In the genomic region with DNA sequence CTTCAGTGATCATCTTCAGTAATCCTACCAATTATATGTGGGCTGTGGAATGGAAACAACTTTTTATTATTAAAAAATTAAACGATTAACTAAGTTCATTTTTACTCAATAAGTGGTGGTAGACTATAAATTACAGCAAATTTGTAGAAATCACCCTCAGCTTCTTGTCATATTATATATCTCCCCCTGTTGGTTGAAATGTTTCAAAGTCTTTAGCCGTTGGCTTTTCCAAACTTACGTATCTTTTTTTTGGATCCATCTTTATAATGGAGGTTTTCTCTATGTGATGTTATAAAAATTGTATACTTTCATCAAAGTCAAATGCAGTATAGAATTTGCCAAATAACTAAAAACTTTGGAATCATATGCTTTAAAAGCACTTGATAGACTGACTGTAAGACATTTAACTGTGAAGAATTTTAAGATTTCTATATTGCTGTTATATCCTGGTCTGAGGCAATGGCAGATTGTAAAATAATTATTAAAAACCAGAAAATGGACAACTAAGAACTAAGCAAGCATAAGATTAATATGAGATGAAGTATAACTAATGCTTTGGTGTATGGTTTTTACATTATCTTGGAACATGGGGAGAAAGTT, we compare ENCODE assay signal across 9 cellular contexts. TPM values are rescaled to one million over a fixed set of nuclear protein-coding genes. Genes with fewer than 3 reads are reported as not detected.
DNase-seq lines count a peak whose midpoint lies in the region; ATAC-seq, FAIRE-seq and TF ChIP-seq lines count a peak whose summit lies in the region.
"Had no signal": no experiment of that assay in that cellular context is flagged by ENCODE, and none has a peak within 500 bp of the region (broad histone marks: within the 10 kb centered on the region; RNA-seq: fewer than 3 reads in every experiment).

No MANE protein-coding gene starts in this region.

- DNase-seq in GM10248 (ENCODE audit: extremely low spot score) (no peak), NCI-H526 treated with DMSO at 0.1 percent for 48 hours (lab: John Stamatoyannopoulos, UW) (peak; percentile 2), psoas muscle (no peak), sciatic nerve (ENCODE audit: low spot score) (no peak), urothelium cell line (ENCODE audit: low spot score) (no peak), inferior parietal cortex (ENCODE audit: extremely low spot score) (no peak)

- no peaks in the 10 kb centered on the region for H3K27me3 ChIP-seq in psoas muscle (ENCODE audit: insufficient read depth in 3 of 3, low read length in 2 of 3)

- TF ChIP-seq CTCF in GM10248 (IDR thresholded peaks at IDR 0.05; ENCODE audit: control extremely low read depth, extremely low read depth, low read depth, missing control alignments) (peak; percentile 26), psoas muscle (IDR thresholded peaks at IDR 0.05) (peak; percentile 56)

- intact Hi-C loops in psoas muscle (cut with DNase I) (no loop called here), sciatic nerve (cut with DNase I) (no loop called here)

- H3K4me3 ChIP-seq in psoas muscle: no peak overlapping the region
- H3K4me3 ChIP-seq: skin epidermis had no signal

- no peaks in the 10 kb centered on the region for H3K9me3 ChIP-seq in psoas muscle

- FAIRE-seq in endometrium (lab: Jason Lieb, UNC) (peak; percentile 80), urothelium cell line (lab: Jason Lieb, UNC) (no peak)

- no peaks in the 10 kb centered on the region for H3K4me1 ChIP-seq in psoas muscle

- no peak overlapping the region for H3K27ac ChIP-seq in psoas muscle
- H3K27ac ChIP-seq: skin epidermis had no signal

- POLR2A ChIA-PET in GM10248 (lab: Yijun Ruan, JAX): no interaction called here

- ATAC-seq in psoas muscle (peak in 1 of 4 donors; percentile 63), sciatic nerve (no peak), HG03175 (IDR thresholded peaks at IDR 0.05; ENCODE audit: unreplicated experiment) (no peak)

- H3K36me3 ChIP-seq in psoas muscle (ENCODE audit: insufficient read depth in 1 of 2, low read depth in 1 of 2): peaks cover 3 to 87% of the 10 kb centered on the region in 2 donors

- CTCF ChIA-PET in GM10248 (lab: Yijun Ruan, JAX): interaction anchor here (1.0 to 1.8 kb wide), 4 partner anchors 20 to 126 kb away, joined by 3 to 14 read pairs (median 4); no protein-coding TSS in a partner anchor

- 16 to 64% (median 17%) methylated on average over 3 of the region's 3 CpGs for WGBS in psoas muscle, 3 donors

RNA-seq across cellular contexts. Expression of a gene that starts 44.7 kb away (rescaled TPM):
- 10 to 100 TPM; 18.8 to 23.9 (median 20.8) TPM for total RNA-seq in psoas muscle
- polyA plus RNA-seq in psoas muscle: 10 to 100 TPM in 1 of 3 donors, 1 to 10 TPM in 2; 4.0 to 17.6 (median 6.4) TPM
- total RNA-seq in sciatic nerve: 58.7 TPM
